In the genomic region with DNA sequence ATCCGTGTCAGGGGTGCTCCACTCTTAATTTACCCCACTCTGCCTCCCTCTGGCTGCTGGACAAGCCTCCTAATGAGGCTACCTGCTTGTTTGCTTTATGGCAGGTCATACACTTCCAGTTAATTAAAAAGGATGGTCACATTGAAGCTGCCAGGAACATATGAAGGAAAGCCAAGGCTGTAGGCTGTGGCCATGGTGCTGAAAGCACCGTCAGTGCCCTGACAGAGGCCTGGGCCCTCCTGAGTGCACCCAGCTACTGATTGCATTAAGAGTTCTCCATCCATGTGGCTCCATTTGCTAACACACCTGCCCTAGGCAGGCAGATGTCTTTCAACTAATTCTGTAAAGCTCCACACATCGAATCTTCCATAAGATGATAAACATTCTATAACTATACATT, we compare ENCODE assay signal across 23 cellular contexts.
"Had no signal": no experiment of that assay in that cellular context is flagged by ENCODE, and none has a peak within 500 bp of the region (broad histone marks: within the 10 kb centered on the region; RNA-seq: fewer than 3 reads in every experiment).

No MANE protein-coding gene starts in this region.

- H3K27me3 ChIP-seq: adrenal gland, ascending aorta, brain microvascular endothelial cell, sigmoid colon, transverse colon, uterus had no signal

- H3K27ac Mint-ChIP-seq: activated naive CD8-positive, alpha-beta T cell; activated T-helper 17 cell treated with anti-CD3 and anti-CD28 coated beads, Interleukin-2, amount 50 U/mL, for 72 hours; naive thymus-derived CD4-positive, alpha-beta T cell; stimulated activated naive B cell treated with anti-CD40 and anti-IgM and Interleukin-4, amounts not matched to agents 10 μg/mL and 1 μg/mL and 100 μg/mL, for 72 hours had no signal

- H3K9me3 ChIP-seq: uterus had no signal

- H3K4me3 Mint-ChIP-seq: activated naive CD8-positive, alpha-beta T cell; activated T-helper 17 cell treated with anti-CD3 and anti-CD28 coated beads, Interleukin-2, amount 50 U/mL, for 72 hours; naive thymus-derived CD4-positive, alpha-beta T cell; neural crest cell; stimulated activated naive B cell treated with anti-CD40 and anti-IgM and Interleukin-4, amounts not matched to agents 10 μg/mL and 1 μg/mL and 100 μg/mL, for 72 hours had no signal

- H3K27ac ChIP-seq: adrenal gland, ascending aorta, brain microvascular endothelial cell, sigmoid colon, transverse colon, uterus had no signal

- H3K36me3 ChIP-seq: brain microvascular endothelial cell, uterus had no signal

- ATAC-seq: activated T-helper 17 cell treated with anti-CD3 and anti-CD28 coated beads, Interleukin-2, amount 50 U/mL, for 72 hours; naive thymus-derived CD4-positive, alpha-beta T cell; stimulated activated naive B cell treated with anti-CD40 and anti-IgM and Interleukin-4, amounts not matched to agents 10 μg/mL and 1 μg/mL and 100 μg/mL, for 72 hours had no signal

- H3K4me1 ChIP-seq: adrenal gland, ascending aorta, transverse colon, uterus had no signal

- H3K36me3 Mint-ChIP-seq: activated naive CD8-positive, alpha-beta T cell; naive thymus-derived CD4-positive, alpha-beta T cell; stimulated activated naive B cell treated with anti-CD40 and anti-IgM and Interleukin-4, amounts not matched to agents 10 μg/mL and 1 μg/mL and 100 μg/mL, for 72 hours had no signal

- H3K4me3 ChIP-seq: adrenal gland, ascending aorta, lung, sigmoid colon, transverse colon, uterus had no signal

- H3K4me1 Mint-ChIP-seq: naive thymus-derived CD4-positive, alpha-beta T cell; stimulated activated naive B cell treated with anti-CD40 and anti-IgM and Interleukin-4, amounts not matched to agents 10 μg/mL and 1 μg/mL and 100 μg/mL, for 72 hours had no signal

- DNase-seq: activated CD4-positive, alpha-beta T cell treated with anti-CD3 and anti-CD28 coated beads for 1 hour; activated T-cell treated with anti-CD3 and anti-CD28 coated beads, Interleukin-2, amount 50 U/mL, for 1 hour; adrenal gland; brain microvascular endothelial cell; central memory CD4-positive, alpha-beta T cell; dermis blood vessel endothelial cell; effector memory CD4-positive, alpha-beta T cell; glutamatergic neuron; hypothalamus; naive thymus-derived CD4-positive, alpha-beta T cell; occipital lobe; sigmoid colon; stimulated activated CD4-positive, alpha-beta T cell treated with anti-CD3 and anti-CD28 coated beads, Interleukin-2, amount 100 ng/mL, for 48 hours; stimulated activated CD8-positive, alpha-beta memory T cell treated with anti-CD3 and anti-CD28 coated beads, Interleukin-4, amount 100 ng/mL, for 48 hours; stimulated activated naive B cell treated with anti-CD40 and anti-IgM and Interleukin-4, amounts not matched to agents 10 μg/mL and 1 μg/mL and 100 μg/mL, for 72 hours; T-helper 9 cell; transverse colon; uterus had no signal

- H3K27me3 Mint-ChIP-seq: activated T-helper 17 cell treated with anti-CD3 and anti-CD28 coated beads, Interleukin-2, amount 50 U/mL, for 72 hours had no signal
